24 cellular contexts compared by ENCODE assay signal in the genomic region with DNA sequence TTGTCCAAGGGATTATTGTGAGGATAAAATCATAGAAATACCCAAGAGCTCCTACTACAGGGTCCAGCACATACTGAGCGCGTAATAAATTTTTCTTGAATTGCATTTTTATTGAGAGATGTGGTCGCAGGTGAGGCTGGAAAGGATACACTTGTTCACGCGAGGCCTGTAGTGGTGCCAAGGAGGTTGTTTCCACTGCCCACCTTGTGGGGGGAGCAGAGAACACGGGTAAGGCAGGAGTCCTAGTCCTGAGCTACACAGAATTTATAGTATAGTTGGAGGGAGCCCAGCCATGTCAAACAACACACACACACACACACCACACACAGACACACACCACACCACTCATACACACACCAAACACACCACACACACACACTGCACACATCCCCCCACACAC.
"Had no signal": no experiment of that assay in that cellular context is flagged by ENCODE, and none has a peak within 500 bp of the region (broad histone marks: within the 10 kb centered on the region; RNA-seq: fewer than 3 reads in every experiment).

No MANE protein-coding gene starts in this region.

- DNase-seq: activated CD4-positive, alpha-beta T cell treated with anti-CD3 and anti-CD28 coated beads, Interleukin-2, amount 50 U/mL, for 1 hour; activated naive CD4-positive, alpha-beta T cell treated with anti-CD3 and anti-CD28 coated beads, Interleukin-2, amount 10 ng/mL, durations not matched to agents 7 days and 5 days; activated T-cell treated with anti-CD3 and anti-CD28 coated beads for 4 hours; gastrocnemius medialis; heart left ventricle; left colon; nephron progenitor cell; right cardiac atrium; stimulated activated CD4-positive, alpha-beta T cell treated with anti-CD3 and anti-CD28 coated beads, Interleukin-15, amount 100 ng/mL, for 24 hours; stimulated activated CD4-positive, alpha-beta T cell treated with anti-CD3 and anti-CD28 coated beads, Interleukin-4, amount 100 ng/mL, for 24 hours; stimulated activated naive CD4-positive, alpha-beta T cell had no signal

- H3K4me1 Mint-ChIP-seq: activated T-helper 17 cell treated with anti-CD3 and anti-CD28 coated beads, Interleukin-2, amount 50 U/mL, for 72 hours; mesothelial cell of epicardium; nephron progenitor cell had no signal

- H3K9me3 ChIP-seq: ascending aorta, breast epithelium, gastrocnemius medialis, heart left ventricle, prostate gland, suprapubic skin had no signal

- H3K4me1 ChIP-seq: ascending aorta, breast epithelium, gastrocnemius medialis, heart left ventricle, prostate gland, suprapubic skin had no signal

- H3K4me3 ChIP-seq: ascending aorta, breast epithelium, gastrocnemius medialis, heart left ventricle, lung, prostate gland, skin epidermis, suprapubic skin had no signal

- H3K36me3 Mint-ChIP-seq: activated naive CD4-positive, alpha-beta T cell treated with anti-CD3 and anti-CD28 coated beads, Interleukin-2, amount 10 ng/mL, durations not matched to agents 7 days and 5 days had no signal

- H3K27ac Mint-ChIP-seq: activated naive CD4-positive, alpha-beta T cell treated with anti-CD3 and anti-CD28 coated beads, Interleukin-2, amount 10 ng/mL, durations not matched to agents 7 days and 5 days; activated T-helper 17 cell treated with anti-CD3 and anti-CD28 coated beads, Interleukin-2, amount 50 U/mL, for 72 hours; dendritic cell treated with granulocyte-macrophage colony-stimulating factor and Interleukin-4, amounts not matched to agents 40 ng/mL and 50 ng/mL, for 4 days; mesothelial cell of epicardium; nephron progenitor cell; T-helper 2 cell treated with Interferon-gamma antibody and Interleukin-4, amounts not matched to agents 5 μg/mL and 100 μg/mL, for 36 hours; type B pancreatic cell had no signal

- H3K36me3 ChIP-seq: breast epithelium, gastrocnemius medialis, prostate gland, suprapubic skin had no signal

- ATAC-seq: activated CD4-positive, CD25-positive, alpha-beta regulatory T cell treated with anti-CD3 and anti-CD28 coated beads, Interleukin-2, amount 50 U/mL, for 24 hours; gastrocnemius medialis; left colon had no signal

- H3K27ac ChIP-seq: ascending aorta, breast epithelium, epithelial cell of prostate, gastrocnemius medialis, heart left ventricle, prostate gland, skin epidermis, suprapubic skin had no signal

- H3K27me3 ChIP-seq: ascending aorta, breast epithelium, gastrocnemius medialis, heart left ventricle, suprapubic skin had no signal

- H3K27me3 Mint-ChIP-seq: activated T-helper 17 cell treated with anti-CD3 and anti-CD28 coated beads, Interleukin-2, amount 50 U/mL, for 72 hours; type B pancreatic cell had no signal

- H3K9me3 Mint-ChIP-seq: activated naive CD4-positive, alpha-beta T cell treated with anti-CD3 and anti-CD28 coated beads, Interleukin-2, amount 10 ng/mL, durations not matched to agents 7 days and 5 days; activated T-helper 17 cell treated with anti-CD3 and anti-CD28 coated beads, Interleukin-2, amount 50 U/mL, for 72 hours; dendritic cell treated with granulocyte-macrophage colony-stimulating factor and Interleukin-4, amounts not matched to agents 40 ng/mL and 50 ng/mL, for 4 days; mesothelial cell of epicardium; nephron progenitor cell; T-helper 2 cell treated with Interferon-gamma antibody and Interleukin-4, amounts not matched to agents 5 μg/mL and 100 μg/mL, for 36 hours; type B pancreatic cell had no signal

- H3K4me3 Mint-ChIP-seq: activated naive CD4-positive, alpha-beta T cell treated with anti-CD3 and anti-CD28 coated beads, Interleukin-2, amount 10 ng/mL, durations not matched to agents 7 days and 5 days; activated T-helper 17 cell treated with anti-CD3 and anti-CD28 coated beads, Interleukin-2, amount 50 U/mL, for 72 hours; dendritic cell treated with granulocyte-macrophage colony-stimulating factor and Interleukin-4, amounts not matched to agents 40 ng/mL and 50 ng/mL, for 4 days; mesothelial cell of epicardium; nephron progenitor cell; T-helper 2 cell treated with Interferon-gamma antibody and Interleukin-4, amounts not matched to agents 5 μg/mL and 100 μg/mL, for 36 hours; type B pancreatic cell had no signal
